Comparison of ENCODE assay signal across 9 cellular contexts in genomic region chr10:99709480-99710229, GRCh38. TPM values are rescaled to one million over a fixed set of nuclear protein-coding genes. Genes with fewer than 3 reads are reported as not detected.
DNase-seq lines count a peak whose midpoint lies in the region; ATAC-seq and TF ChIP-seq lines count a peak whose summit lies in the region.
"Had no signal": no experiment of that assay in that cellular context is flagged by ENCODE, and none has a peak within 500 bp of the region (broad histone marks: within the 10 kb centered on the region; RNA-seq: fewer than 3 reads in every experiment).

No MANE protein-coding gene starts in this region.

- H3K4me2 ChIP-seq in PC-9 = no peak overlapping the region

- no peak overlapping the region for H2AFZ ChIP-seq in PC-9

- H3K36me3 Mint-ChIP-seq in Caco-2 (ENCODE audit: insufficient read depth, unreplicated experiment) = peaks cover 79% of the 10 kb centered on the region

- no peaks in the 10 kb centered on the region for H3F3A ChIP-seq in PC-9 (ENCODE audit: insufficient read depth, low read depth)

- POLR2A ChIA-PET in PC-9 (lab: Charles Lee; ENCODE audit: unreplicated experiment) (no interaction called here), Caco-2 (lab: Charles Lee) (no interaction called here)

- H3K9me3 Mint-ChIP-seq in Caco-2 (ENCODE audit: unreplicated experiment) = no peaks in the 10 kb centered on the region

- WGBS in iPS DF 6.9 (ENCODE audit: insufficient coverage, insufficient read length) = no CpG with 5 or more reads among the region's 4 CpGs

- no peaks in the 10 kb centered on the region for H3K9me2 ChIP-seq in PC-9 (ENCODE audit: insufficient read depth)

- H3K4me1 ChIP-seq in PC-9 (replicated peaks; ENCODE audit: insufficient read depth) (no peaks in the 10 kb centered on the region), iPS DF 6.9 (ENCODE audit: control insufficient read depth, insufficient read depth, low read length) (no peaks in the 10 kb centered on the region), Caco-2 (no peaks in the 10 kb centered on the region)
- H3K4me1 ChIP-seq: upper lobe of left lung had no signal

- H3K36me3 ChIP-seq in PC-9 (ENCODE audit: low read depth) (peaks cover 12% of the 10 kb centered on the region), iPS DF 6.9 (ENCODE audit: control insufficient read depth, insufficient read depth, low read length) (no peaks in the 10 kb centered on the region; the same call in 1 of the 2 replicates), Caco-2 (ENCODE audit: control insufficient read depth, insufficient read depth, low read length) (peaks cover 3% of the 10 kb centered on the region)

- peak; percentile 44 for DNase-seq in ELR (ENCODE audit: low read depth)
- DNase-seq in PC-9 = no peak
- peak; percentile 0 for DNase-seq in iPS DF 6.9 (ENCODE audit: low read depth, low spot score)
- DNase-seq in stimulated activated CD4-positive, alpha-beta T cell treated with anti-CD3 and anti-CD28 coated beads, Interleukin-2, amount 100 ng/mL, for 24 hours = no peak
- DNase-seq in omental fat pad (ENCODE audit: low spot score) = no peak
- no peak for DNase-seq in Caco-2

- H3K27me3 Mint-ChIP-seq in Caco-2 (ENCODE audit: insufficient read depth, unreplicated experiment) = no peaks in the 10 kb centered on the region

- BruUV-seq in PC-9 (replicated peaks; lab: Mats Ljungman, UMichigan) = no TSS peak
- BruUV-seq in Caco-2 (replicated peaks; lab: Mats Ljungman, UMichigan) = no TSS peak

- intact Hi-C loops in PC-9 (cut with micrococcal nuclease; ENCODE audit: unreplicated experiment) = loop anchor here (2.0 to 5.0 kb wide), 3 partner anchors 91 to 312 kb away; no protein-coding TSS in a partner anchor
- intact Hi-C loops in Caco-2 (cut with micrococcal nuclease; ENCODE audit: unreplicated experiment) = no loop called here

- H3K4me3 Mint-ChIP-seq in Caco-2 (ENCODE audit: unreplicated experiment) = no peak overlapping the region

- 0 out of 2 replicates have a peak overlapping the region, but pooled peaks have one; percentile 68 for H3K27ac ChIP-seq in PC-9
- H3K27ac ChIP-seq in iPS DF 6.9 (ENCODE audit: low read length) = no peak overlapping the region
- H3K27ac ChIP-seq: upper lobe of left lung had no signal

- no peaks in the 10 kb centered on the region for H4K20me1 ChIP-seq in PC-9 (ENCODE audit: insufficient read depth)

- ATAC-seq in GM21717 (IDR thresholded peaks at IDR 0.05; ENCODE audit: unreplicated experiment) = peak; percentile 63
- no peak for ATAC-seq in HG03520 (IDR thresholded peaks at IDR 0.05; ENCODE audit: unreplicated experiment)
- ATAC-seq in omental fat pad (ENCODE audit: low FRiP score) = no peak

- no peaks in the 10 kb centered on the region for H3K79me2 ChIP-seq in PC-9 (ENCODE audit: low read depth)

- peaks cover 8% of the 10 kb centered on the region for H3K4me1 Mint-ChIP-seq in Caco-2 (ENCODE audit: low read depth, unreplicated experiment)

- H3K4me3 ChIP-seq in PC-9 = no peak overlapping the region
- no peak overlapping the region for H3K4me3 ChIP-seq in iPS DF 6.9 (ENCODE audit: low read length)
- H3K4me3 ChIP-seq in Caco-2 (ENCODE audit: low read depth, low read length) = no peak overlapping the region
- H3K4me3 ChIP-seq: upper lobe of left lung had no signal

- TF ChIP-seq CTCF in PC-9 (conservative IDR thresholded peaks at IDR 0.05) = no peak
- no peak for TF ChIP-seq CTCF in omental fat pad (IDR thresholded peaks at IDR 0.05)
- TF ChIP-seq CTCF in Caco-2 (IDR thresholded peaks at IDR 0.05; ENCODE audit: insufficient read depth in 1 of 2, low read depth in 1 of 2, low read length in 1 of 2, severe bottlenecking in 1 of 2, unreplicated experiment in 1 of 2) = no peak

- H3K27me3 ChIP-seq in PC-9 (ENCODE audit: insufficient read depth, low read depth) (no peaks in the 10 kb centered on the region), iPS DF 6.9 (ENCODE audit: control insufficient read depth, insufficient read depth, low read length) (no peaks in the 10 kb centered on the region), Caco-2 (replicated peaks; ENCODE audit: control insufficient read depth, insufficient read depth, low read length) (no peaks in the 10 kb centered on the region)
- H3K27me3 ChIP-seq: upper lobe of left lung had no signal

- H3K9me3 ChIP-seq in PC-9 (ENCODE audit: insufficient read depth, low read depth) (no peaks in the 10 kb centered on the region), iPS DF 6.9 (ENCODE audit: control insufficient read depth, insufficient read depth, low read length) (no peaks in the 10 kb centered on the region), Caco-2 (no peaks in the 10 kb centered on the region)
- H3K9me3 ChIP-seq: upper lobe of left lung had no signal

- H3K27ac Mint-ChIP-seq in Caco-2 (ENCODE audit: unreplicated experiment) = no peak overlapping the region

- CTCF ChIA-PET in PC-9 (lab: Charles Lee) = no interaction called here
- CTCF ChIA-PET in Caco-2 (lab: Charles Lee) = interaction anchor here (1.0 kb wide), 1 partner anchor 50 kb away, joined by 4 read pairs; the partner anchor contains the start of gene ENTPD7

RNA-seq across cellular contexts. Expression of gene COX15, which starts 22.3 kb away (rescaled TPM):
- total RNA-seq in PC-9 (2021) (31.4 and 35.2 TPM in 2 replicates), omental fat pad (10 to 100 TPM; 16.8 to 37.7 (median 32.8) TPM), Caco-2 (2022) (47.6 and 50.2 TPM in 2 replicates)

RNA-seq across cellular contexts. Expression of gene CUTC, which starts 22.4 kb away (rescaled TPM):
- total RNA-seq in PC-9 (2021) (7.6 and 9.2 TPM in 2 replicates), omental fat pad (10 to 100 TPM; 29.7 to 57.5 (median 42.0) TPM), Caco-2 (2022) (27.6 and 30.1 TPM in 2 replicates)

RNA-seq across cellular contexts. Expression of gene ENTPD7, which starts 50.3 kb away (rescaled TPM):
- total RNA-seq in PC-9 (2021) = 4.2 and 5.4 TPM in 2 replicates
- 10 to 100 TPM in 2 of 4 donors, 1 to 10 TPM in 2; 5.2 to 18.6 (median 9.2) TPM for total RNA-seq in omental fat pad
- 35.5 and 36.0 TPM in 2 replicates for total RNA-seq in Caco-2 (2022)

Comparison
In these comparisons a context has a peak if more than half of its experiments do, and no peak if none do; other contexts are left out.
1. DNase-seq: peak in ELR (single experiment) and iPS DF 6.9 (single experiment); none in PC-9 (0 of 2), stimulated activated CD4-positive, alpha-beta T cell treated with anti-CD3 and anti-CD28 coated beads, Interleukin-2, amount 100 ng/mL, for 24 hours (0 of 2), omental fat pad (single experiment) and Caco-2 (0 of 2).